In the genomic region with DNA sequence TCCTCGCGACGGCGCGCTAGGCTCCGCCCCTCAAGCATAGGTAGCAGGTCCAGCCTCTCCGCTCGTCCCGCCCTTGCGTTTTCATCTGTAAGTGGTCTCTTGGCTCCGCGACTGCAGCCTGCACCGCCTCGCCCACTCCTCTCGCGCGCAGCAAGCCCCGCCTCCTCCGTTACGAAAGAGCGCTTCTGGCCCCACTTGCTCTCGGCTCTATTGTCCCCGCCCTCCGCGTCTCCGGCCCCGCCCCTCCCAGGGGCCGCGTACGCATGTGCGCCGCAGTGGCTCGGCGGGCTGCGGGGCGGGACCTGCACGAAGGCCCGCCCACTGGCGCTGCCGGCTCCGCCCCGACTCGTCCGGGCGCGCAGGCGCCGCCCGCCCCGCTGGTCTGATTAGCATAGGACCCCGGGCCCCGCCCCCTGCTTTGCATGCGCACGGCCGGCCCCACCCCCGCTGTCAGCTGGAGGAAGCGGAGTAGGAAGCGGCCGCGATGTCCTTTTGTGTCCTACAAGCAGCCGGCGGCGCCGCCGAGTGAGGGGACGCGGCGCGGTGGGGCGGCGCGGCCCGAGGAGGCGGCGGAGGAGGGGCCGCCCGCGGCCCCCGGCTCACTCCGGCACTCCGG, we compare ENCODE assay signal across 8 cellular contexts. TPM values are rescaled to one million over a fixed set of nuclear protein-coding genes. Genes with fewer than 3 reads are reported as not detected.
A peak's percentile ranks its signal among the peaks of the same experiment; 100 is the strongest.
DNase-seq lines count a peak whose midpoint lies in the region; ATAC-seq and TF ChIP-seq lines count a peak whose summit lies in the region.

A gene (plus strand): TSS at position 450 of the 616 bp plus-strand sequence. CDS start 1,656 bp downstream, outside the sequence.

- H3K27me3 Mint-ChIP-seq in activated CD8-positive, alpha-beta T cell treated with anti-CD3 and anti-CD28 coated beads, Interleukin-2, amount 10 ng/mL, durations not matched to agents 7 days and 5 days (ENCODE audit: low read depth), result peaks cover 9% of the 10 kb centered on the region

- peaks cover 7% of the 10 kb centered on the region for H3K27me3 ChIP-seq in lower lobe of right lung (ENCODE audit: low read depth)

- no peaks in the 10 kb centered on the region for H3K9me3 Mint-ChIP-seq in activated CD8-positive, alpha-beta T cell treated with anti-CD3 and anti-CD28 coated beads, Interleukin-2, amount 10 ng/mL, durations not matched to agents 7 days and 5 days (ENCODE audit: insufficient read depth)

- H3K4me1 ChIP-seq in lower lobe of right lung, result peaks cover 34% of the 10 kb centered on the region

- TF ChIP-seq CTCF in GM20000 (IDR thresholded peaks at IDR 0.05; ENCODE audit: extremely low read depth, missing control alignments), result no peak
- TF ChIP-seq CTCF in lower lobe of right lung (IDR thresholded peaks at IDR 0.05), result no peak

- peak within 1 kb of the TSS; percentile 99 for H3K27ac Mint-ChIP-seq in activated CD8-positive, alpha-beta T cell treated with anti-CD3 and anti-CD28 coated beads, Interleukin-2, amount 10 ng/mL, durations not matched to agents 7 days and 5 days

- no peaks in the 10 kb centered on the region for H3K9me3 ChIP-seq in lower lobe of right lung

- H3K4me3 Mint-ChIP-seq in activated CD8-positive, alpha-beta T cell treated with anti-CD3 and anti-CD28 coated beads, Interleukin-2, amount 10 ng/mL, durations not matched to agents 7 days and 5 days, result peak within 1 kb of the TSS; percentile 95

- H3K4me1 Mint-ChIP-seq in activated CD8-positive, alpha-beta T cell treated with anti-CD3 and anti-CD28 coated beads, Interleukin-2, amount 10 ng/mL, durations not matched to agents 7 days and 5 days (ENCODE audit: low read depth), result peaks cover 52% of the 10 kb centered on the region

- POLR2A ChIA-PET in activated CD8-positive, alpha-beta T cell treated with anti-CD3 and anti-CD28 coated beads, Interleukin-2, amount 10 ng/mL, durations not matched to agents 7 days and 5 days (lab: Charles Lee), result interaction anchor here (0.9 to 5.5 kb wide), 10 partner anchors 12 to 119 kb away, joined by 3 to 42 read pairs (median 10); a partner anchor contains a TSS

- CTCF ChIA-PET in activated CD8-positive, alpha-beta T cell treated with anti-CD3 and anti-CD28 coated beads, Interleukin-2, amount 10 ng/mL, durations not matched to agents 7 days and 5 days (lab: Charles Lee), result interaction anchor here (0.7 to 5.8 kb wide), 24 partner anchors 11 to 467 kb away, joined by 3 to 165 read pairs (median 10); a partner anchor contains a TSS

- H3K27ac ChIP-seq in lower lobe of right lung, result peak within 1 kb of the TSS; percentile 96

- H3K4me3 ChIP-seq in lower lobe of right lung, result peak within 1 kb of the TSS; percentile 75

- peaks cover 17% of the 10 kb centered on the region for H3K36me3 Mint-ChIP-seq in activated CD8-positive, alpha-beta T cell treated with anti-CD3 and anti-CD28 coated beads, Interleukin-2, amount 10 ng/mL, durations not matched to agents 7 days and 5 days (ENCODE audit: low read depth)

- intact Hi-C loops in lower lobe of right lung (cut with DNase I), result no loop called here

- H3K36me3 ChIP-seq in lower lobe of right lung, result peaks cover 9% of the 10 kb centered on the region

- peak; percentile 80 for ATAC-seq in activated CD8-positive, alpha-beta T cell treated with anti-CD3 and anti-CD28 coated beads, Interleukin-2, amount 10 ng/mL, durations not matched to agents 7 days and 5 days
- ATAC-seq in lower lobe of right lung, result peak; percentile 93 to 96

- peak; percentile 95 for DNase-seq in CMK (ENCODE audit: low read depth)
- peak; percentile 100 for DNase-seq in GM20000 (ENCODE audit: low spot score)
- DNase-seq in HS-5 (ENCODE audit: low read depth), result peak; percentile 78
- peak; percentile 100 for DNase-seq in NK-92 (lab: John Stamatoyannopoulos, UW; ENCODE audit: unreplicated experiment)
- peak; percentile 100 for DNase-seq in activated CD8-positive, alpha-beta T cell treated with anti-CD3 and anti-CD28 coated beads, Interleukin-2, amount 10 ng/mL, durations not matched to agents 7 days and 5 days
- peak; percentile 100 for DNase-seq in ecto neural progenitor cell (ENCODE audit: low spot score)
- DNase-seq in lower lobe of right lung, result peak; percentile 100
- DNase-seq in stimulated activated CD4-positive, alpha-beta T cell treated with anti-CD3 and anti-CD28 coated beads, TNF-alpha, amount 100 ng/mL, for 1 hour (ENCODE audit: low read depth in 3 of 3, low spot score in 1 of 3), result peak; percentile 99

RNA-seq across cellular contexts. Expression of the gene that starts here (rescaled TPM):
- 10 to 100 TPM; 42.7 to 43.2 TPM for total RNA-seq in activated CD8-positive, alpha-beta T cell treated with anti-CD3 and anti-CD28 coated beads, Interleukin-2, amount 10 ng/mL, durations not matched to agents 7 days and 5 days
- total RNA-seq in lower lobe of right lung, result 47.9 TPM

Comparison
In these comparisons a context has a peak if more than half of its experiments do, and no peak if none do; other contexts are left out.
1. Peak in every context shown above with its lines: DNase-seq, ATAC-seq, H3K4me3 ChIP-seq and H3K27ac ChIP-seq.